ENCODE assay signal across 7 cellular contexts in the genomic region with DNA sequence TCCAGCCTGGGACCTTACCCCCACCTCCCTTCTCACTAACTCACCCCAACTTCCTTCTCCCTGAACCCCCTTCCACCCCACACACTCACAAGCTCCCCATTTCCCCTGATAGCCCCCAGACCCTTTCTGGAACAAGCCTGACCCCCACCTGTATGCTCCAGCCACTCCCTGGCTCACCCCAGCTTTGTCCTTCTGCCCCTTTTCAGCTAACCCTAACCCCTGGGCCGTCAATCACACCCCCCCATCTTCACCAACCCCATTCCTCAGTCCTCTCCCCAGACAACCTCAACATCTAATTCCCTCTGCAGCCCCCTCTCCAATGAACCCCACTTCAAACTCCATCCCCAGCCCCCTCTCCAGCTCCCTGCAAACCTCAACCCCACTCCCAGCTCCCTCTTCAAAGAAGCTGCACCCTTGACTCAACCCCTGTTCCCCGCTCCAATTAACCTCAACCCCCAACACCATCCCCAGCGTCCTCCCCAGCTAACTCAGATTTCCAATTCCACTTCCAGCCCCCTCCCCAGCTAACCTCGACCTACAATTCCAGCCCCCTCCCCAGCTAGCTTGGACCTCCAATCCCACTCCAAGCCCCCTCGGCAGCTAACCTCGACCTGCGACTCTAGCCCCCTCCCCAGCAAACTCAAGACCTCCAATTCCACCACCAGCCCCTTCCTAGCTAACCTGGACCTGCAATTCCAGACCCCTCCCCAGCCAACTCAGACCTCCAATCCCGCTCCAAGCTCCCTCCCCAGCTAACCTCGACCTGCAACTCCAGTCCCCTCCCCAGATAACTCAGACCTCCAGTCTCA. TPM values are rescaled to one million over a fixed set of nuclear protein-coding genes. Genes with fewer than 3 reads are reported as not detected.
DNase-seq lines count a peak whose midpoint lies in the region; ATAC-seq lines count a peak whose summit lies in the region.

No MANE protein-coding gene starts in this region.

- H3K27me3 Mint-ChIP-seq in T-helper 17 cell = no peaks in the 10 kb centered on the region
- no peaks in the 10 kb centered on the region for H3K27me3 Mint-ChIP-seq in stimulated activated memory B cell treated with anti-CD40 and anti-IgM and Interleukin-4, amounts not matched to agents 10 μg/mL and 1 μg/mL and 100 μg/mL, for 72 hours

- peak overlapping the region; percentile 79 for H3K4me3 Mint-ChIP-seq in T-helper 17 cell
- peak overlapping the region; percentile 82 for H3K4me3 Mint-ChIP-seq in stimulated activated memory B cell treated with anti-CD40 and anti-IgM and Interleukin-4, amounts not matched to agents 10 μg/mL and 1 μg/mL and 100 μg/mL, for 72 hours

- H3K4me3 ChIP-seq in H7 (ENCODE audit: insufficient read depth, low read depth, low read length) (peak overlapping the region; percentile 73), iPS-18c (ENCODE audit: insufficient read depth, low read depth, low read length) (peak overlapping the region; percentile 66)

- peaks cover 20% of the 10 kb centered on the region for H3K4me1 Mint-ChIP-seq in T-helper 17 cell
- H3K4me1 Mint-ChIP-seq in stimulated activated memory B cell treated with anti-CD40 and anti-IgM and Interleukin-4, amounts not matched to agents 10 μg/mL and 1 μg/mL and 100 μg/mL, for 72 hours = peaks cover 56% of the 10 kb centered on the region

- DNase-seq in H7 (peak; percentile 62), T-helper 17 cell (no peak), GOT3 (lab: John Stamatoyannopoulos, UW) (no peak)

- H3K9me3 ChIP-seq in T-helper 17 cell (ENCODE audit: control insufficient read depth, low read length, poor library complexity, severe bottlenecking) = no peaks in the 10 kb centered on the region
- H3K9me3 ChIP-seq in iPS-18c (ENCODE audit: control insufficient read depth, insufficient read depth, low read length) = no peaks in the 10 kb centered on the region

- H3K27ac Mint-ChIP-seq in T-helper 17 cell = no peak overlapping the region
- peak overlapping the region; percentile 90 for H3K27ac Mint-ChIP-seq in stimulated activated memory B cell treated with anti-CD40 and anti-IgM and Interleukin-4, amounts not matched to agents 10 μg/mL and 1 μg/mL and 100 μg/mL, for 72 hours

- ATAC-seq in T-helper 17 cell = no peak
- no peak for ATAC-seq in stimulated activated memory B cell treated with anti-CD40 and anti-IgM and Interleukin-4, amounts not matched to agents 10 μg/mL and 1 μg/mL and 100 μg/mL, for 72 hours
- ATAC-seq in GM19455 (IDR thresholded peaks at IDR 0.05; ENCODE audit: unreplicated experiment) = no peak
- ATAC-seq in HG03521 (IDR thresholded peaks at IDR 0.05; ENCODE audit: unreplicated experiment) = no peak

- H3K36me3 ChIP-seq in H7 (replicated peaks; ENCODE audit: control insufficient read depth, insufficient read depth, low read length) = no peaks in the 10 kb centered on the region

- peaks cover 2% of the 10 kb centered on the region for H3K9me3 Mint-ChIP-seq in stimulated activated memory B cell treated with anti-CD40 and anti-IgM and Interleukin-4, amounts not matched to agents 10 μg/mL and 1 μg/mL and 100 μg/mL, for 72 hours

- H3K27me3 ChIP-seq in H7 (ENCODE audit: control insufficient read depth, insufficient read depth, low read length) = peaks cover 23% of the 10 kb centered on the region

- H3K36me3 Mint-ChIP-seq in T-helper 17 cell (ENCODE audit: low read depth) = no peaks in the 10 kb centered on the region
- H3K36me3 Mint-ChIP-seq in stimulated activated memory B cell treated with anti-CD40 and anti-IgM and Interleukin-4, amounts not matched to agents 10 μg/mL and 1 μg/mL and 100 μg/mL, for 72 hours = peaks cover 18% of the 10 kb centered on the region

RNA-seq across cellular contexts. Expression of gene GNG7, which starts 0.9 kb away (rescaled TPM):
- 1.1 and 1.5 TPM in 2 replicates for total RNA-seq in H7 (2014; rRNA removed; shearing (Covaris generic))
- total RNA-seq in T-helper 17 cell = 1 to 10 TPM; 2.1 to 4.5 TPM

RNA-seq across cellular contexts. Expression of gene DIRAS1, which starts 19.6 kb away (rescaled TPM):
- 8.2 and 12.2 TPM in 2 replicates for total RNA-seq in H7 (2014; rRNA removed; shearing (Covaris generic))
- total RNA-seq in T-helper 17 cell = under 1 TPM; 0.40 to 0.42 TPM

RNA-seq across cellular contexts. Expression of gene SLC39A3, which starts 38.3 kb away (rescaled TPM):
- 42.5 and 45.8 TPM in 2 replicates for total RNA-seq in H7 (2014; rRNA removed; shearing (Covaris generic))
- total RNA-seq in T-helper 17 cell = 10 to 100 TPM; 12.3 to 20.6 TPM
